Comparison of ENCODE assay signal across 10 cellular contexts in the genomic region with DNA sequence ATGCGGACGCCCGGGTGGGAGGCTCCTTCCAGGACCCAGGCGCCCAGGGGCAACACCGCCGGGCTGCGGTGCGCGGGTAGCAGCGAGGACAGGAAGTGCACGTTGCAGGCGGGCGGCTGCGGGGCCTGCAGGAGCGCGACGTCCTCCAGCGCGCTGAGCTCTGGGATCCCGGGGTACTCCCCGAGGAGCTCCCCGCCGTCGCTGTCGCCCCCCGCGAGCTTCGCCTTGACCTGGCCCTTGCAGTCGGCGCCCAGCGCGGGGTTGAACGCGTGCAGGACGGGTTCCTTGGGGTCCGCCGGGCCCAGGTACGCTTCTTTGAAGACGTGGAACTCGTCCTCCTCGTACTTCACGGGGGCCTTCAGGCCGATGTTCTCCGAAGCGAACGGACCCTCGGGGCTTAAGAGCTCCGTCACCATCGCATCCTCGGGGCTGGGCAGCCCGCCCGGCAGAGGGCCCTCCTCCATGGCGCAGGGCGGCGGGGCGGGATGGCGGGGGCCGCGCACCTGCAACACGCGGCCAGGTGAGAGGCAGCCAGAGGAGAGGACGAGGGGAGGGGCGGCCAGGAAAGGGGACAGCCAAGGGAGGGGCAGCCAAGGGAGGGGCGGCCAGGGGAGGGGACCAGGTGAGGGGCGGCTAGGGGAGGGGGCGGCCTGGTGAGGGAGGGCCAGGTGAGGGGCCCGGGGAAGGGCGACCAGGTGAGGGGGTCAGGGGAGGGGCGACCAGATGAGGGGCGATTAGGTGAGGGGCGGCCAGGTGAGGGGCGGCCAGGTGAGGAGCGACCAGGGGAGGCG. TPM values are rescaled to one million over a fixed set of nuclear protein-coding genes. Genes with fewer than 3 reads are reported as not detected.
DNase-seq lines count a peak whose midpoint lies in the region; ATAC-seq, FAIRE-seq and TF ChIP-seq lines count a peak whose summit lies in the region.
"Had no signal": no experiment of that assay in that cellular context is flagged by ENCODE, and none has a peak within 500 bp of the region (broad histone marks: within the 10 kb centered on the region; RNA-seq: fewer than 3 reads in every experiment).

No MANE protein-coding gene starts in this region.

- WGBS in mesenchymal stem cell = 30% methylated on average over 69 of the region's 74 CpGs

- ATAC-seq in HG03378 (IDR thresholded peaks at IDR 0.05; ENCODE audit: unreplicated experiment) = no peak

- H3K36me3 ChIP-seq in ascending aorta (peaks cover 0 to 16% of the 10 kb centered on the region in 2 donors), mesenchymal stem cell (ENCODE audit: control insufficient read depth in 1 of 2, insufficient read depth in 2 of 2, low read depth in 1 of 2, low read length in 2 of 2) (peaks cover 4 to 15% of the 10 kb centered on the region in 2 experiments)

- H2AFZ ChIP-seq in mesenchymal stem cell (ENCODE audit: low read depth, low read length) = no peak overlapping the region

- TF ChIP-seq CTCF in C4-2B (conservative IDR thresholded peaks at IDR 0.05) (no peak), ascending aorta (IDR thresholded peaks at IDR 0.05) (no peak), D721Med (IDR thresholded peaks at IDR 0.05; ENCODE audit: insufficient read depth, missing control alignments) (no peak)

- H3K9ac ChIP-seq in mesenchymal stem cell (ENCODE audit: low read length) = no peak overlapping the region

- no peak overlapping the region for H3K23ac ChIP-seq in mesenchymal stem cell (ENCODE audit: low read length in 2 of 2)

- H3K4me3 ChIP-seq in ascending aorta (peak overlapping the region; percentile 6 to 66), mesenchymal stem cell (ENCODE audit: insufficient read depth in 1 of 2, low read depth in 1 of 2, low read length in 2 of 2) (no peak overlapping the region)

- H3K4me1 ChIP-seq in ascending aorta (peaks cover 3 to 12% of the 10 kb centered on the region in 2 donors), mesenchymal stem cell (ENCODE audit: control insufficient read depth, insufficient read depth, low read depth, low read length) (peaks cover 17% of the 10 kb centered on the region)

- H3K4me2 ChIP-seq in mesenchymal stem cell (ENCODE audit: low read length, poor library complexity, severe bottlenecking) = no peak overlapping the region

- H3K14ac ChIP-seq in mesenchymal stem cell (ENCODE audit: low read length in 2 of 2) = no peak overlapping the region

- peak overlapping the region; percentile 71 for H4K8ac ChIP-seq in mesenchymal stem cell (ENCODE audit: low read length)

- H3K27ac ChIP-seq in C4-2B (peak overlapping the region; percentile 81), ascending aorta (peak overlapping the region; percentile 4 to 16), mesenchymal stem cell (ENCODE audit: low read length, poor library complexity, severe bottlenecking) (no peak overlapping the region)

- FAIRE-seq in D721Med (lab: Jason Lieb, UNC) = no peak
- FAIRE-seq: G401.6 had no signal

- no peak overlapping the region for H3K18ac ChIP-seq in mesenchymal stem cell (ENCODE audit: low read depth in 1 of 2, low read length in 2 of 2)

- H3K79me1 ChIP-seq in mesenchymal stem cell (replicated peaks; ENCODE audit: low read length, poor library complexity, severe bottlenecking) = no peaks in the 10 kb centered on the region

- no peaks in the 10 kb centered on the region for H3K27me3 ChIP-seq in ascending aorta
- H3K27me3 ChIP-seq in mesenchymal stem cell (ENCODE audit: control insufficient read depth in 1 of 2, insufficient read depth in 1 of 2, low read length in 2 of 2) = peaks cover 0 to 48% of the 10 kb centered on the region in 2 experiments

- DNase-seq in NOMO-1 (lab: John Stamatoyannopoulos, UW; ENCODE audit: unreplicated experiment in 2 of 2) (peak; percentile 44 to 46), ascending aorta (ENCODE audit: low spot score in 2 of 2) (no peak), mesenchymal stem cell (no peak), hypothalamus (lab: John Stamatoyannopoulos, UW) (no peak), D341Med (ENCODE audit: low spot score) (no peak), D721Med (ENCODE audit: insufficient read length, low spot score) (no peak)
- DNase-seq: amniotic stem cell had no signal

- H3K4ac ChIP-seq in mesenchymal stem cell (ENCODE audit: low read depth in 1 of 2, low read length in 2 of 2) = no peak overlapping the region

- no peak overlapping the region for H2BK120ac ChIP-seq in mesenchymal stem cell (ENCODE audit: low read depth, low read length)

- H3K9me3 ChIP-seq in ascending aorta (no peaks in the 10 kb centered on the region), mesenchymal stem cell (ENCODE audit: control insufficient read depth, low read length) (no peaks in the 10 kb centered on the region)

- H2BK15ac ChIP-seq in mesenchymal stem cell (ENCODE audit: low read depth, poor library complexity, severe bottlenecking) = peak overlapping the region; percentile 63

- H2BK12ac ChIP-seq in mesenchymal stem cell (ENCODE audit: low read length in 2 of 2) = no peak overlapping the region

- intact Hi-C loops in ascending aorta (cut with DNase I) = no loop called here

- H4K91ac ChIP-seq in mesenchymal stem cell (ENCODE audit: low read length) = peak overlapping the region; percentile 27

- no peak overlapping the region for H2AK5ac ChIP-seq in mesenchymal stem cell (ENCODE audit: low read length, severe bottlenecking)

- H2BK5ac ChIP-seq in mesenchymal stem cell (ENCODE audit: low read depth, low read length, poor library complexity, severe bottlenecking) = no peak overlapping the region

RNA-seq across cellular contexts. Expression of gene TESMIN, which starts 0.9 kb away (rescaled TPM):
- total RNA-seq in ascending aorta = not detected
- 2.9 TPM for polyA plus RNA-seq in mesenchymal stem cell (2013, experiment 1 of 2)
- polyA plus RNA-seq in mesenchymal stem cell (2013, experiment 2 of 2) = 2.7 TPM

Comparison
In these comparisons a context has a peak if more than half of its experiments do, and no peak if none do; other contexts are left out.
1. DNase-seq: peak in NOMO-1 (2 of 2); none in ascending aorta (0 of 2), mesenchymal stem cell (single experiment), hypothalamus (0 of 51), D341Med (single experiment) and D721Med (single experiment).
2. H3K4me3 ChIP-seq: peak in ascending aorta (2 of 2); none in mesenchymal stem cell (0 of 2).